ENCODE assay signal across 19 cellular contexts in genomic region chr9:123832858-123833257, GRCh38.
"Had no signal": no experiment of that assay in that cellular context is flagged by ENCODE, and none has a peak within 500 bp of the region (broad histone marks: within the 10 kb centered on the region; RNA-seq: fewer than 3 reads in every experiment).

No MANE protein-coding gene starts in this region.

- ATAC-seq: activated CD8-positive, alpha-beta T cell treated with anti-CD3 and anti-CD28 coated beads for 36 hours; activated naive CD8-positive, alpha-beta T cell treated with anti-CD3 and anti-CD28 coated beads, Interleukin-2, amount 50 U/mL, for 24 hours; left colon had no signal

- H3K27me3 ChIP-seq: brain microvascular endothelial cell, right atrium auricular region, thyroid gland had no signal

- H3K27ac ChIP-seq: brain microvascular endothelial cell, epithelial cell of prostate, right atrium auricular region, thyroid gland had no signal

- H3K4me3 ChIP-seq: right atrium auricular region, thyroid gland had no signal

- DNase-seq: activated CD4-positive, alpha-beta T cell treated with anti-CD3 and anti-CD28 coated beads, Interleukin-2, amount 10 ng/mL, durations not matched to agents 24 days and 14 days; activated CD8-positive, alpha-beta T cell treated with anti-CD3 and anti-CD28 coated beads for 36 hours; activated effector memory CD4-positive, alpha-beta T cell treated with Interleukin-2 at 50 U/mL for 16 hours; activated naive CD4-positive, alpha-beta T cell treated with anti-CD3 and anti-CD28 coated beads, Interleukin-2, amount 10 ng/mL, durations not matched to agents 7 days and 5 days; activated naive CD8-positive, alpha-beta T cell treated with anti-CD3 and anti-CD28 coated beads, Interleukin-2, amount 50 U/mL, for 24 hours; activated T-cell treated with anti-CD3 and anti-CD28 coated beads, Interleukin-2, amount 50 U/mL, for 24 hours; brain microvascular endothelial cell; central memory CD4-positive, alpha-beta T cell; endodermal cell; foreskin fibroblast; hippocampal formation; left colon; midbrain; stimulated activated CD4-positive, alpha-beta T cell treated with anti-CD3 and anti-CD28 coated beads, Interleukin-2, amount 100 ng/mL, for 24 hours; stimulated activated naive CD4-positive, alpha-beta T cell treated with Interleukin-2 at 50 U/mL for 16 hours; T-helper 9 cell; thyroid gland had no signal

- H3K9me3 ChIP-seq: thyroid gland had no signal

- H3K36me3 ChIP-seq: brain microvascular endothelial cell, right atrium auricular region, thyroid gland had no signal
